8 cellular contexts compared by ENCODE assay signal in genomic region chr6:148973809-148974208, GRCh38.
DNase-seq lines count a peak whose midpoint lies in the region; ATAC-seq and TF ChIP-seq lines count a peak whose summit lies in the region.

No MANE protein-coding gene starts in this region.

- intact Hi-C loops in esophagus muscularis mucosa (cut with DNase I): no loop called here
- intact Hi-C loops in sciatic nerve (cut with DNase I): no loop called here

- no peaks in the 10 kb centered on the region for H3K36me3 ChIP-seq in esophagus muscularis mucosa

- no peak overlapping the region for H3K27ac ChIP-seq in esophagus muscularis mucosa (replicated peaks in 1 of 4)

- H3K27me3 ChIP-seq in esophagus muscularis mucosa: no peaks in the 10 kb centered on the region

- 27% methylated on average over 3 of the region's 3 CpGs for WGBS in esophagus muscularis mucosa

- TF ChIP-seq POLR2A in esophagus muscularis mucosa (IDR thresholded peaks at IDR 0.05; ENCODE audit: low read depth): no peak

- no peak overlapping the region for H3K4me3 ChIP-seq in esophagus muscularis mucosa

- peak; percentile 54 to 59 (median 55) for TF ChIP-seq CTCF in esophagus muscularis mucosa (IDR thresholded peaks at IDR 0.05)

- ATAC-seq in sciatic nerve: peak; percentile 47
- no peak for ATAC-seq in GM19035 (IDR thresholded peaks at IDR 0.05; ENCODE audit: unreplicated experiment)

- peaks cover 0 to 39% (median 26%) of the 10 kb centered on the region in 4 donors for H3K4me1 ChIP-seq in esophagus muscularis mucosa

- DNase-seq in DMS79 treated with DMSO at 0.1 percent for 48 hours (lab: John Stamatoyannopoulos, UW) (peak; percentile 26), DMS79 (lab: John Stamatoyannopoulos, UW) (no peak), NCI-H69 (lab: John Stamatoyannopoulos, UW) (peak; percentile 43), esophagus muscularis mucosa (ENCODE audit: extremely low spot score) (no peak), sciatic nerve (ENCODE audit: low spot score) (no peak), NCI-H526 treated with DMSO at 0.1 percent for 48 hours (lab: John Stamatoyannopoulos, UW) (no peak)
- no peak for DNase-seq in effector CD4-positive, alpha-beta T cell

- no peaks in the 10 kb centered on the region for H3K9me3 ChIP-seq in esophagus muscularis mucosa

- no peak for TF ChIP-seq EP300 in esophagus muscularis mucosa (IDR thresholded peaks at IDR 0.05)

Comparison
In these comparisons a context has a peak if more than half of its experiments do, and no peak if none do; other contexts are left out.
1. DNase-seq: peak in DMS79 treated with DMSO at 0.1 percent for 48 hours (single experiment) and NCI-H69 (single experiment); none in DMS79 (single experiment), esophagus muscularis mucosa (single experiment), sciatic nerve (single experiment), NCI-H526 treated with DMSO at 0.1 percent for 48 hours (single experiment) and effector CD4-positive, alpha-beta T cell (single experiment).